Comparison of ENCODE assay signal across 8 cellular contexts in genomic region chr16:49855280-49855821, GRCh38. TPM values are rescaled to one million over a fixed set of nuclear protein-coding genes. Genes with fewer than 3 reads are reported as not detected.
DNase-seq lines count a peak whose midpoint lies in the region; ATAC-seq lines count a peak whose summit lies in the region.

No MANE protein-coding gene starts in this region.

- ATAC-seq in GM18868 (IDR thresholded peaks at IDR 0.05; ENCODE audit: unreplicated experiment) (peak; percentile 67), HG03045 (IDR thresholded peaks at IDR 0.05; ENCODE audit: unreplicated experiment) (peak; percentile 55)
- peak; percentile 65 for ATAC-seq in effector memory CD8-positive, alpha-beta T cell (replicated peaks)

- peaks cover 44 to 63% of the 10 kb centered on the region in 2 donors for H3K27me3 Mint-ChIP-seq in effector memory CD8-positive, alpha-beta T cell

- H3K9me3 Mint-ChIP-seq in effector memory CD8-positive, alpha-beta T cell, result no peaks in the 10 kb centered on the region

- H3K4me1 Mint-ChIP-seq in effector memory CD8-positive, alpha-beta T cell (ENCODE audit: low read depth in 2 of 2), result peaks cover 6 to 7% of the 10 kb centered on the region in 2 donors

- DNase-seq in NCI-H524 treated with DMSO at 0.1 percent for 48 hours (lab: John Stamatoyannopoulos, UW), result peak; percentile 37
- DNase-seq in activated CD8-positive, alpha-beta memory T cell treated with anti-CD3 and anti-CD28 coated beads for 1 hour (ENCODE audit: extremely low read depth in 1 of 2, low read depth in 1 of 2), result peak; percentile 19 to 51
- DNase-seq in effector memory CD8-positive, alpha-beta T cell, result peak; percentile 24 to 36 (median 31)
- peak; percentile 58 to 70 for DNase-seq in lung microvascular endothelial cell (ENCODE audit: low read depth in 2 of 2)
- peak; percentile 24 for DNase-seq in stimulated activated CD8-positive, alpha-beta memory T cell treated with anti-CD3 and anti-CD28 coated beads, Interleukin-4, amount 100 ng/mL, for 24 hours (ENCODE audit: low read depth)
- DNase-seq in RKO (ENCODE audit: low spot score), result no peak

- H3K4me3 Mint-ChIP-seq in effector memory CD8-positive, alpha-beta T cell, result peak overlapping the region; percentile 74

- H3K27ac Mint-ChIP-seq in effector memory CD8-positive, alpha-beta T cell, result no peak overlapping the region

- no peaks in the 10 kb centered on the region for H3K36me3 Mint-ChIP-seq in effector memory CD8-positive, alpha-beta T cell (ENCODE audit: insufficient read depth)

RNA-seq across cellular contexts. Expression of gene ZNF423, which starts 0.6 kb away (rescaled TPM):
- total RNA-seq in lung microvascular endothelial cell, result 3.5 and 6.5 TPM in 2 replicates
